ENCODE assay signal across 8 cellular contexts in the genomic region with DNA sequence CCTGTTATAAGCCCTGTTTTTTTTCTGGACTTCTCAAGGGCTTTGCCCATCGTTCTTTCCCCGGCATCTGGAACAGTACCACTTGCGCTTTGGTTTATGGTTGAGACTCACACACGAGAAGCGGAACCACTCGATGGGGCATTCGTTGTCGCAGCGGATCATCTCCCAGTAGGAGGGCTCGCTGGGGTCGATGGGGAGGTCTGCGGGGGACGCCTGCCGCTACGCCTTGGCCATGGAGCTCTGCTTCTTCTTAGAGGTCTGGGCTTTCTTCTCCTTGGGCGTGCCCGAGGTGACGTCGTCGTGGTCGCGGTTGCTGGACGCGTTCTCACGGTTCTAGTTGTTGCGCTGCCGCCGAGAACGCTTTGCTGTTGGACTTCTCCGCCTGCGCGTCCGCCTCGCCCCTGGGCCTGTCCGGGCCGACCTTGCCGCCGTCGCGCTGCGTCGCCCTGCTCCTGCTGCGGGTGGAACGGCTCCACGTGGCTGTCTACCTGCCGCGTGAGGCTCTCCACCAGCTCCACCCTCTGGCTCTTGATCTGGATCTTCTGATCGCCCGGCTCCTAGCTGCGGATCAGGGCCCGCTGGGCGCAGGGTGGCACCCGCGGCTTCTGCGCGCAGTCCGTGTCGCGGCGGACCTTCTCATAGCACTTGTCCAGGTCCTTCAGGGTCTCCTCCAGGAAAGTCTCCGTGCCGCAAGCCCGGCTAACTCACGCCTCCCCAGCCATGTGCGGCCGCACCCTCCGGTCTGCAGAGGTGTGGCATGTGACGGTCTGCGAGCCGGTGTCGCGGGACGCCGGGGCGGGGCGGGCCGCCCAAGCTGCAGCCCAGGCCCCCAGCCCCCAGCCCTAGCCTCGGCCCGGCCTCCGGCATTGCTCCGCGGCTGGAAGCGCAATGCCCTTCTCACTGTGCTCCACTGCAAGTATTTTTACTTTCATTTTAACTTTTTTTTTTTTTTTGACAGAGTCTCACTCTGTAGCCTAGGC. TPM values are rescaled to one million over a fixed set of nuclear protein-coding genes. Genes with fewer than 3 reads are reported as not detected.
DNase-seq lines count a peak whose midpoint lies in the region; ATAC-seq and TF ChIP-seq lines count a peak whose summit lies in the region.

No MANE protein-coding gene starts in this region.

- no peaks in the 10 kb centered on the region for H3K36me3 Mint-ChIP-seq in CD4-positive, alpha-beta T cell (ENCODE audit: low read depth)

- H4K20me1 ChIP-seq in GM23248 (ENCODE audit: insufficient read depth), result no peaks in the 10 kb centered on the region

- peak overlapping the region; percentile 81 for H2AFZ ChIP-seq in GM23248

- no peaks in the 10 kb centered on the region for H3K9me3 ChIP-seq in CD4-positive, alpha-beta T cell (ENCODE audit: control insufficient read depth, low read length)
- no peaks in the 10 kb centered on the region for H3K9me3 ChIP-seq in GM23248 (ENCODE audit: low read depth)
- no peaks in the 10 kb centered on the region for H3K9me3 ChIP-seq in body of pancreas
- no peaks in the 10 kb centered on the region for H3K9me3 ChIP-seq in lower lobe of right lung

- intact Hi-C loops in CD4-positive, alpha-beta T cell (cut with DNase I, micrococcal nuclease), result loop anchor here (5.0 kb wide), 1 partner anchor 40 kb away; the partner anchor contains the start of gene OGT (in 2 of the 2)
- intact Hi-C loops in body of pancreas (cut with DNase I), result no loop called here
- intact Hi-C loops in lower lobe of right lung (cut with DNase I), result no loop called here

- no peaks in the 10 kb centered on the region for H3K9me2 ChIP-seq in GM23248 (ENCODE audit: insufficient read depth)

- H3K4me2 ChIP-seq in GM23248 (ENCODE audit: unreplicated experiment), result peak overlapping the region; percentile 83

- no peaks in the 10 kb centered on the region for H3K27me3 Mint-ChIP-seq in CD4-positive, alpha-beta T cell

- TF ChIP-seq POLR2A in body of pancreas (IDR thresholded peaks at IDR 0.05), result no peak

- H3K4me1 Mint-ChIP-seq in CD4-positive, alpha-beta T cell (ENCODE audit: low read depth), result peaks cover 7% of the 10 kb centered on the region

- ATAC-seq in CD4-positive, alpha-beta T cell (ENCODE audit: poor library complexity), result peak; percentile 88
- ATAC-seq in body of pancreas (peak; percentile 79), lower lobe of right lung (peak; percentile 82 to 89)

- peak overlapping the region; percentile 84 for H3K9ac ChIP-seq in GM23248

- CTCF ChIA-PET in CD4-positive, alpha-beta T cell (lab: Charles Lee), result no interaction called here

- in situ Hi-C loops in GM23248 (cut with MboI), result no loop called here

- H3K4me3 Mint-ChIP-seq in CD4-positive, alpha-beta T cell, result peak overlapping the region; percentile 88

- no peaks in the 10 kb centered on the region for H3K27me3 ChIP-seq in CD4-positive, alpha-beta T cell (ENCODE audit: control insufficient read depth, insufficient read depth, low read length)
- H3K27me3 ChIP-seq in GM23248 (replicated peaks; ENCODE audit: insufficient read depth) (no peaks in the 10 kb centered on the region), body of pancreas (no peaks in the 10 kb centered on the region), lower lobe of right lung (ENCODE audit: low read depth) (no peaks in the 10 kb centered on the region)

- H3K4me1 ChIP-seq in GM23248 (ENCODE audit: insufficient read depth) (no peaks in the 10 kb centered on the region), body of pancreas (peaks cover 7% of the 10 kb centered on the region), lower lobe of right lung (no peaks in the 10 kb centered on the region)

- H3K79me2 ChIP-seq in GM23248 (ENCODE audit: insufficient read depth), result no peaks in the 10 kb centered on the region

- POLR2A ChIA-PET in CD4-positive, alpha-beta T cell (lab: Charles Lee), result interaction anchor here (0.7 to 4.5 kb wide), 5 partner anchors 22 to 126 kb away, joined by 3 to 83 read pairs (median 5); partner anchors contain the start of genes OGT and TAF1

- WGBS in GM23248 (ENCODE audit: low coverage in 1 of 2, low lambda C conversion rate in 2 of 2, missing lambda C conversion rate in 2 of 2), 2 experiments, result 2 to 4% methylated on average over 31 to 39 of the region's 83 CpGs
- WGBS in body of pancreas, 2 donors, result 10 to 38% methylated on average over 9 to 41 of the region's 83 CpGs

- peak overlapping the region; percentile 61 for H3K27ac Mint-ChIP-seq in CD4-positive, alpha-beta T cell

- peak; percentile 9 to 45 (median 26) for DNase-seq in CD4-positive, alpha-beta T cell
- peak; percentile 80 for DNase-seq in GM23248
- peak; percentile 6 to 50 (median 8) for DNase-seq in T-helper 2 cell
- DNase-seq in body of pancreas, result peak; percentile 22 to 54 (median 37)
- DNase-seq in lower lobe of right lung, result peak; percentile 70
- DNase-seq in stimulated activated CD8-positive, alpha-beta memory T cell treated with anti-CD3 and anti-CD28 coated beads, Interleukin-2, amount 100 ng/mL, for 48 hours (ENCODE audit: low read depth in 2 of 2), result peak; percentile 27 to 32
- DNase-seq in NCI-H2081 (lab: John Stamatoyannopoulos, UW), result no peak
- DNase-seq in OCI-M2 (lab: John Stamatoyannopoulos, UW; ENCODE audit: unreplicated experiment), result no peak

- H3K9me3 Mint-ChIP-seq in CD4-positive, alpha-beta T cell, result no peaks in the 10 kb centered on the region

- peak overlapping the region; percentile 75 for H3K4me3 ChIP-seq in GM23248
- peak overlapping the region in 1 of 2 donors; percentile 30 for H3K4me3 ChIP-seq in body of pancreas
- peak overlapping the region; percentile 66 for H3K4me3 ChIP-seq in lower lobe of right lung

- H3K27ac ChIP-seq in CD4-positive, alpha-beta T cell (ENCODE audit: low read depth, low read length), result no peak overlapping the region
- H3K27ac ChIP-seq in GM23248 (no peak overlapping the region), body of pancreas (no peak overlapping the region), lower lobe of right lung (peak overlapping the region; percentile 67)

- no peak for TF ChIP-seq CTCF in CD4-positive, alpha-beta T cell (IDR thresholded peaks at IDR 0.05)
- no peak for TF ChIP-seq CTCF in body of pancreas (IDR thresholded peaks at IDR 0.05)
- no peak for TF ChIP-seq CTCF in lower lobe of right lung (IDR thresholded peaks at IDR 0.05)

- H3K36me3 ChIP-seq in GM23248 (ENCODE audit: low read depth) (no peaks in the 10 kb centered on the region), body of pancreas (replicated peaks in 1 of 2; ENCODE audit: insufficient read depth in 1 of 2, low read depth in 2 of 2) (no peaks in the 10 kb centered on the region), lower lobe of right lung (no peaks in the 10 kb centered on the region)

- H3F3A ChIP-seq in GM23248 (ENCODE audit: insufficient read depth), result 0 out of 2 replicates have a peak, but pooled peaks cover 4% of the 10 kb centered on the region

RNA-seq across cellular contexts. Expression of gene OGT, which starts 40.5 kb away (rescaled TPM):
- total RNA-seq in CD4-positive, alpha-beta T cell, result 100 to 1,000 TPM; 279 to 295 TPM
- total RNA-seq in GM23248 (2014; rRNA removed; shearing (Covaris generic)), result 97.1 and 119 TPM in 2 replicates
- polyA plus RNA-seq in GM23248 (2016; fragmentation: Nextera tagmentation; extraction: Ambion mirVana), result 31.5 and 42.1 TPM in 2 replicates
- total RNA-seq in body of pancreas (100 to 1,000 TPM; 180 to 184 TPM), lower lobe of right lung (149 TPM)

Comparison
In these comparisons a context has a peak if more than half of its experiments do, and no peak if none do; other contexts are left out.
1. DNase-seq: peak in CD4-positive, alpha-beta T cell (10 of 10), GM23248 (single experiment), T-helper 2 cell (5 of 5), body of pancreas (4 of 4), lower lobe of right lung (single experiment) and stimulated activated CD8-positive, alpha-beta memory T cell treated with anti-CD3 and anti-CD28 coated beads, Interleukin-2, amount 100 ng/mL, for 48 hours (2 of 2); none in NCI-H2081 (0 of 2) and OCI-M2 (single experiment).
2. intact Hi-C loops: an anchor here in CD4-positive, alpha-beta T cell (5.0 kb wide); none called in body of pancreas and lower lobe of right lung.
3. Peak in every context shown above with its lines, with median percentiles within 50 percentile points of each other: ATAC-seq.